In the genomic region with DNA sequence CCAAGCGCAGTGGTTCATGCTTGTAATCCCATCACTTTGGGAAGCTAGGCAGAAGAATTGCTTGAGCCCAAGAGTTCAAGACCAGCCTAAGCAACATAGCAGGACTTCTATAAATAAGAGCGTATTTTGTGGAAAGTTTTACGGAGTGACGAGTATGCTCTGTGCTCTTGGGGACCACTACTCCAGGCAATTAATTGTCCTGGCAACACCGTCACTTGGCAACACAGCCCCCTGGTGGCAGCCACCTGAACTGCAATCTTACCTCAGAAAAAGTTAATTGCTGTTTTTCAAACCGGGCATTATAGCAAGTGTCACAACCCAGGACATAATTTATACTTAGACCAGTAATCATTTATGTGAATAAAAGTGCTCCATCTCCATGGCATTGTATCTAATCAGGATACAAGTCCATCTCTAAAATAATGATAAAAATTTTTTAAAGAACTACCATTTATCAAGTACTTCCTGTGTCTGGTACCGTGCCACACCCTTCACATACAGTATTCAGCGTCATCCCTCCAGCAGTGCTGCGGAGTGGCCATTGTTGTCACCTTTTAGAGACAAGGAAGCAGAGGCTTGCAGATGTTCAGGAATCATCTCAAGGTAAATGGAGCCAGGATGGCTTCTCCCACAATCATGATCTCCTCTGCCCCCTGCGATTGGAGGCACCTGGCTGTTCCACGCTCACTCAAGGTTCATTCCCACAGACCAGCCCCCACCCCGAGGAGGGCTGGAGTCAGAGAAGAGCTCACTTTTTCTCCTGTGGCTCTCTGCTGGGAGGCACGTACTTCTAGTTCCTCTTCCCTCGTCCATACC, we compare ENCODE assay signal across 9 cellular contexts. TPM values are rescaled to one million over a fixed set of nuclear protein-coding genes. Genes with fewer than 3 reads are reported as not detected.
DNase-seq lines count a peak whose midpoint lies in the region; ATAC-seq and TF ChIP-seq lines count a peak whose summit lies in the region.
"Had no signal": no experiment of that assay in that cellular context is flagged by ENCODE, and none has a peak within 500 bp of the region (broad histone marks: within the 10 kb centered on the region; RNA-seq: fewer than 3 reads in every experiment).

No MANE protein-coding gene starts in this region.

- no peak overlapping the region for H2AFZ ChIP-seq in KMS-11 (ENCODE audit: low read depth)

- H3K4me3 Mint-ChIP-seq in activated naive CD8-positive, alpha-beta T cell treated with anti-CD3 and anti-CD28 coated beads, Interleukin-2, amount 50 U/mL, for 24 hours: no peak overlapping the region

- WGBS in right cardiac atrium: 43% methylated on average over 14 of the region's 14 CpGs

- no peaks in the 10 kb centered on the region for H3K36me3 ChIP-seq in KMS-11 (ENCODE audit: insufficient read depth)

- 0 out of 2 replicates have a peak, but pooled peaks cover 2% of the 10 kb centered on the region for H3K27me3 ChIP-seq in KMS-11 (ENCODE audit: insufficient read depth, low read depth)
- H3K27me3 ChIP-seq in right cardiac atrium (ENCODE audit: control insufficient read depth, insufficient read depth): no peaks in the 10 kb centered on the region

- peak; percentile 96 for TF ChIP-seq CTCF in KMS-11 (conservative IDR thresholded peaks at IDR 0.05; ENCODE audit: low read depth, low read length)

- no peaks in the 10 kb centered on the region for H3K9me3 ChIP-seq in right cardiac atrium (ENCODE audit: control insufficient read depth, low read length)

- no peaks in the 10 kb centered on the region for H3K79me2 ChIP-seq in KMS-11 (ENCODE audit: insufficient read depth, low read depth)

- H3K27me3 Mint-ChIP-seq in activated naive CD8-positive, alpha-beta T cell treated with anti-CD3 and anti-CD28 coated beads, Interleukin-2, amount 50 U/mL, for 24 hours: peaks cover 26% of the 10 kb centered on the region

- no peaks in the 10 kb centered on the region for H3K36me3 Mint-ChIP-seq in activated naive CD8-positive, alpha-beta T cell treated with anti-CD3 and anti-CD28 coated beads, Interleukin-2, amount 50 U/mL, for 24 hours (ENCODE audit: low read depth)

- H3K27ac ChIP-seq in KMS-11: no peak overlapping the region
- H3K27ac ChIP-seq in right cardiac atrium (ENCODE audit: low read length): no peak overlapping the region

- H3K4me1 ChIP-seq in KMS-11 (ENCODE audit: low read depth, poor library complexity, severe bottlenecking) (peaks cover 16% of the 10 kb centered on the region), right cardiac atrium (ENCODE audit: control insufficient read depth, insufficient read depth, low read length) (no peaks in the 10 kb centered on the region)

- in situ Hi-C loops in Caki2 (cut with HindIII; ENCODE audit: low pct_unique_long_range_greater_than_20kb, low sequenced_read_pairs): no loop called here

- H3K4me3 ChIP-seq in KMS-11 (IDR thresholded peaks at IDR 0.05; ENCODE audit: insufficient read depth, low read depth, low read length) (no peak overlapping the region), right cardiac atrium (ENCODE audit: low read length) (no peak overlapping the region)

- H3K4me1 Mint-ChIP-seq in activated naive CD8-positive, alpha-beta T cell treated with anti-CD3 and anti-CD28 coated beads, Interleukin-2, amount 50 U/mL, for 24 hours: peaks cover 3% of the 10 kb centered on the region

- no peaks in the 10 kb centered on the region for H4K20me1 ChIP-seq in KMS-11 (ENCODE audit: insufficient read depth)

- H3K9me3 Mint-ChIP-seq in activated naive CD8-positive, alpha-beta T cell treated with anti-CD3 and anti-CD28 coated beads, Interleukin-2, amount 50 U/mL, for 24 hours: no peaks in the 10 kb centered on the region

- ATAC-seq in activated naive CD8-positive, alpha-beta T cell treated with anti-CD3 and anti-CD28 coated beads, Interleukin-2, amount 50 U/mL, for 24 hours: no peak
- ATAC-seq in right cardiac atrium: no peak
- no peak for ATAC-seq in GM21528 (IDR thresholded peaks at IDR 0.05; ENCODE audit: low FRiP score, unreplicated experiment)

- peak; percentile 25 for DNase-seq in Caki2 (ENCODE audit: low read depth)
- peak; percentile 15 for DNase-seq in SKM-1 (lab: John Stamatoyannopoulos, UW; ENCODE audit: unreplicated experiment)
- peak; percentile 76 for DNase-seq in activated naive CD8-positive, alpha-beta T cell treated with anti-CD3 and anti-CD28 coated beads, Interleukin-2, amount 50 U/mL, for 24 hours
- peak in 2 of 3 donors; percentile 73 to 80 for DNase-seq in right cardiac atrium
- DNase-seq in stimulated activated CD4-positive, alpha-beta T cell treated with anti-CD3 and anti-CD28 coated beads, Interleukin-12 subunit alpha, Interleukin-12 subunit beta, amount 100 ng/mL, for 4 hours: peak; percentile 73
- DNase-seq in NCI-H446 treated with DMSO at 0.1 percent for 48 hours (lab: John Stamatoyannopoulos, UW): no peak

- H3K27ac Mint-ChIP-seq in activated naive CD8-positive, alpha-beta T cell treated with anti-CD3 and anti-CD28 coated beads, Interleukin-2, amount 50 U/mL, for 24 hours: no peak overlapping the region

- intact Hi-C loops in right cardiac atrium (cut with DNase I): loop anchor here in 2 of 4 donors (2.0 kb wide), 1 partner anchor 71 kb away; no protein-coding TSS in a partner anchor

- H3K9ac ChIP-seq in KMS-11: no peak overlapping the region

- no peak overlapping the region for H3K4me2 ChIP-seq in KMS-11

RNA-seq across cellular contexts. Expression of gene PLA2G4D, which starts 34.5 kb away (rescaled TPM):
- total RNA-seq in Caki2 (2014; rRNA removed; shearing (Covaris generic); ENCODE audit: low replicate concordance): not detected in 2 replicates
- total RNA-seq in right cardiac atrium: not detected
- polyA plus RNA-seq in right cardiac atrium: not detected

RNA-seq across cellular contexts. Expression of gene PLA2G4E, which starts 39.0 kb away (rescaled TPM):
- not detected in 2 replicates for total RNA-seq in Caki2 (2014; rRNA removed; shearing (Covaris generic); ENCODE audit: low replicate concordance)
- under 1 TPM; 0.06 to 0.26 (median 0.13) TPM for total RNA-seq in right cardiac atrium
- polyA plus RNA-seq in right cardiac atrium: 0.07 TPM
- total RNA-seq: subcutaneous adipose tissue had no signal
